ENCODE assay signal across 16 cellular contexts in the genomic region with DNA sequence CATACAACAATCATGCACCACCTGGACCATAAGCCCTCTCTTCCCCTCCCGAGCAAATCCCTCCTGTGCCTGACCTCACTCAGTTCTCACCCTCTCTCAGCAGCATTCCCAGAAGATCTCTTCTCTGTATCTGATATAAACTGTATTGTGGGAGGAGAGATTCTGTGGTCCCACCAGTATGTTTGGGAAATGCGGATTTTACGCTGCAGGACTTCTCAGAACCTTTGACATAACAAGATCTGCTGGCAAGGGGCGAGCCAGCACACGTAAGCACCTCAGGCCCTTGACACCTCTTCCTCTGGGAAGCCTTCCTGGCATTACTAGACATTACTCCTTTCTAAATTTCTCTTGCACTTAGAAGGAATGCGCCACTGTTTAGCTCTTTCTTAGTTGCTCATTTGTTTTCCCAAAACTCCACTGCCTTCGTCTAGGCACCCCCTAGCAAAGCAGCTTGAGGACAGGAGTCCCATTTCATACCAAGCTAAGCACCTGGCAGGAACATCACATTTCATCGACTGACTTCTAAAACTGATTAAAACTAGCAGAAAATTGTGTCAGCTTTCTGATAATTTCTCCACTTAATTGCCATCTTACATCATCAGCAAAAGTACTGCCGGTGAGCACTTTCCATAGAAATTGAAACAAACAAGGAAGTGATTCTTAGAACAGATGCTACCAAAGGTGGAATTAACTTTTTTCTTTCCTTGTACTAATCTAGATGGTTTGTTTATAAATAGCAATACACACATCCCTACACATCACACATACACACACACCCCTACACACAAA.
"Had no signal": no experiment of that assay in that cellular context is flagged by ENCODE, and none has a peak within 500 bp of the region (broad histone marks: within the 10 kb centered on the region; RNA-seq: fewer than 3 reads in every experiment).

No MANE protein-coding gene starts in this region.

- H3K9me3 ChIP-seq: prostate gland, right lobe of liver, transverse colon had no signal

- H3K9me3 Mint-ChIP-seq: activated T-cell treated with anti-CD3 and anti-CD28 coated beads, Interleukin-2, amount 50 U/mL, for 4 hours; naive thymus-derived CD4-positive, alpha-beta T cell; stimulated activated memory B cell treated with anti-CD40 and anti-IgM and Interleukin-4, amounts not matched to agents 10 μg/mL and 1 μg/mL and 100 μg/mL, for 72 hours; T-helper 2 cell treated with Interferon-gamma antibody and Interleukin-4, amounts not matched to agents 5 μg/mL and 100 μg/mL, for 36 hours had no signal

- H3K4me1 ChIP-seq: prostate gland, transverse colon had no signal

- DNase-seq: activated CD4-positive, alpha-beta T cell treated with anti-CD3 and anti-CD28 coated beads, Interleukin-2, amount 50 U/mL, for 4 hours; activated CD4-positive, CD25-positive, alpha-beta regulatory T cell treated with anti-CD3 and anti-CD28 coated beads, Interleukin-2, amount 50 U/mL, for 72 hours; activated CD8-positive, alpha-beta memory T cell treated with anti-CD3 and anti-CD28 coated beads, Interleukin-2, amount 10 ng/mL, durations not matched to agents 7 days and 5 days; activated T-cell treated with anti-CD3 and anti-CD28 coated beads, Interleukin-2, amount 50 U/mL, for 4 hours; amygdala; effector CD8-positive, alpha-beta T cell; foreskin melanocyte; mammary epithelial cell; naive thymus-derived CD4-positive, alpha-beta T cell; nucleus accumbens; right lobe of liver; substantia nigra; transverse colon had no signal

- H3K36me3 ChIP-seq: prostate gland, transverse colon had no signal

- H3K4me3 ChIP-seq: prostate gland, right lobe of liver, transverse colon had no signal

- H3K27me3 ChIP-seq: right lobe of liver, transverse colon had no signal

- H3K27ac Mint-ChIP-seq: stimulated activated memory B cell treated with anti-CD40 and anti-IgM and Interleukin-4, amounts not matched to agents 10 μg/mL and 1 μg/mL and 100 μg/mL, for 72 hours had no signal

- H3K27me3 Mint-ChIP-seq: naive thymus-derived CD4-positive, alpha-beta T cell had no signal

- H3K36me3 Mint-ChIP-seq: activated CD8-positive, alpha-beta memory T cell treated with anti-CD3 and anti-CD28 coated beads, Interleukin-2, amount 10 ng/mL, durations not matched to agents 7 days and 5 days; naive thymus-derived CD4-positive, alpha-beta T cell; stimulated activated memory B cell treated with anti-CD40 and anti-IgM and Interleukin-4, amounts not matched to agents 10 μg/mL and 1 μg/mL and 100 μg/mL, for 72 hours had no signal

- H3K27ac ChIP-seq: prostate gland, transverse colon had no signal

- H3K4me3 Mint-ChIP-seq: activated CD8-positive, alpha-beta memory T cell treated with anti-CD3 and anti-CD28 coated beads, Interleukin-2, amount 10 ng/mL, durations not matched to agents 7 days and 5 days; activated T-cell treated with anti-CD3 and anti-CD28 coated beads, Interleukin-2, amount 50 U/mL, for 4 hours; stimulated activated memory B cell treated with anti-CD40 and anti-IgM and Interleukin-4, amounts not matched to agents 10 μg/mL and 1 μg/mL and 100 μg/mL, for 72 hours; T-helper 2 cell treated with Interferon-gamma antibody and Interleukin-4, amounts not matched to agents 5 μg/mL and 100 μg/mL, for 36 hours had no signal
